Comparison of ENCODE assay signal across 8 cellular contexts in genomic region chr13:20127263-20127562, GRCh38. TPM values are rescaled to one million over a fixed set of nuclear protein-coding genes. Genes with fewer than 3 reads are reported as not detected.
DNase-seq lines count a peak whose midpoint lies in the region; ATAC-seq, FAIRE-seq and TF ChIP-seq lines count a peak whose summit lies in the region.

No MANE protein-coding gene starts in this region.

- no peak overlapping the region for H2BK5ac ChIP-seq in H1 (ENCODE audit: low read depth, low read length)

- H3K27ac Mint-ChIP-seq in neural progenitor cell: no peak overlapping the region

- peaks cover 10% of the 10 kb centered on the region for H3F3A ChIP-seq in neural progenitor cell (ENCODE audit: low read depth)

- no peak overlapping the region for H2BK12ac ChIP-seq in H1 (ENCODE audit: low read depth, low read length)

- H3K9ac ChIP-seq in H1 (replicated peaks in 1 of 4; ENCODE audit: extremely low read depth in 1 of 4, low read depth in 3 of 4, low read length in 3 of 4): no peak overlapping the region
- H3K9ac ChIP-seq in neural progenitor cell: no peak overlapping the region

- H3K4me3 ChIP-seq in NB4 (ENCODE audit: low read depth, low read length) (peak overlapping the region; percentile 59), H1 (ENCODE audit: extremely low read depth in 1 of 4, insufficient read depth in 2 of 4, low read depth in 3 of 4, low read length in 4 of 4) (peak overlapping the region; percentile 47 to 65 (median 58); a peak in 6 of 8 replicates), neural progenitor cell (peak overlapping the region; percentile 67)

- H2BK20ac ChIP-seq in H1 (ENCODE audit: low read length): no peak overlapping the region

- H2AFZ ChIP-seq in H1 (ENCODE audit: low read length): peak overlapping the region; percentile 4; the same call in 1 of the 2 replicates
- peak overlapping the region; percentile 99 for H2AFZ ChIP-seq in neural progenitor cell (replicated peaks)

- H3K27me3 ChIP-seq in H1 (replicated peaks in 1 of 4; ENCODE audit: control insufficient read depth in 3 of 4, extremely low read depth in 1 of 4, insufficient read depth in 3 of 4, low read length in 3 of 4) (peaks cover 0 to 20% (median 15%) of the 10 kb centered on the region in 4 experiments; a peak in 6 of 7 replicates), neural progenitor cell (peaks cover 70% of the 10 kb centered on the region)

- no peak overlapping the region for H2BK120ac ChIP-seq in H1 (replicated peaks; ENCODE audit: low read depth, low read length)

- H3K23ac ChIP-seq in H1 (ENCODE audit: insufficient read length): no peak overlapping the region

- H3K27me3 Mint-ChIP-seq in neural progenitor cell (ENCODE audit: insufficient read depth, low read depth): peaks cover 17% of the 10 kb centered on the region

- no peak for TF ChIP-seq EP300 in H1 (IDR thresholded peaks at IDR 0.05; ENCODE audit: borderline replicate concordance in 1 of 2, low read depth in 2 of 2, low read length in 2 of 2)

- CTCF ChIA-PET in H1 (lab: Charles Lee; ENCODE audit: partially characterized antibody): interaction anchor here (0.9 to 2.8 kb wide), 12 partner anchors 9 to 368 kb away, joined by 3 to 12 read pairs (median 8); partner anchors contain the start of gene GJA3

- H3K14ac ChIP-seq in H1 (ENCODE audit: insufficient read length): no peak overlapping the region

- no peak overlapping the region for H3K18ac ChIP-seq in H1 (ENCODE audit: extremely low read depth, low read length)

- H3K4me2 ChIP-seq in H1 (ENCODE audit: insufficient read depth in 1 of 2, low read depth in 2 of 2, low read length in 2 of 2) (peak overlapping the region; percentile 89 to 98), neural progenitor cell (peak overlapping the region; percentile 97)

- 53% methylated on average over 6 of the region's 6 CpGs; no CpG with 5 or more reads in 1 of the 2 experiments for WGBS in H1 (ENCODE audit: extremely low coverage in 1 of 2, insufficient coverage in 1 of 2, insufficient read length in 1 of 2, insufficient replicate concordance in 2 of 2, low coverage in 1 of 2, low lambda C conversion rate in 2 of 2, missing lambda C conversion rate in 1 of 2), 2 experiments

- no peaks in the 10 kb centered on the region for H3K36me3 Mint-ChIP-seq in neural progenitor cell

- no peak for FAIRE-seq in H1 (lab: Jason Lieb, UNC)

- H3K4me3 Mint-ChIP-seq in neural progenitor cell: peak overlapping the region; percentile 64

- H4K20me1 ChIP-seq in H1 (replicated peaks in 1 of 2; ENCODE audit: control insufficient read depth in 1 of 2, insufficient read depth in 2 of 2, low read length in 2 of 2): no peaks in the 10 kb centered on the region
- H4K20me1 ChIP-seq in neural progenitor cell (ENCODE audit: low read depth): no peaks in the 10 kb centered on the region

- H4K5ac ChIP-seq in H1 (ENCODE audit: insufficient read length, low read depth, low read length): no peak overlapping the region

- no peaks in the 10 kb centered on the region for H3K9me3 Mint-ChIP-seq in neural progenitor cell

- no peak for TF ChIP-seq RAD21 in H1 (IDR thresholded peaks at IDR 0.05 in 1 of 2, conservative IDR thresholded peaks at IDR 0.05 in 1 of 2; ENCODE audit: low read depth in 2 of 2, low read length in 2 of 2)

- TF ChIP-seq POLR2A in NB4 (IDR thresholded peaks at IDR 0.05; ENCODE audit: extremely low read depth, insufficient read length) (no peak), H1 (IDR thresholded peaks at IDR 0.05; ENCODE audit: control extremely low read depth in 1 of 2, low read depth in 2 of 2, low read length in 2 of 2) (no peak)

- peak; percentile 19 for ATAC-seq in GM21381 (IDR thresholded peaks at IDR 0.05; ENCODE audit: unreplicated experiment)

- H4K91ac ChIP-seq in H1 (replicated peaks; ENCODE audit: insufficient read length, low read length): peak overlapping the region; percentile 12

- H3K23me2 ChIP-seq in H1 (ENCODE audit: low read depth, low read length): peaks cover 25% of the 10 kb centered on the region

- no peak overlapping the region for H4K8ac ChIP-seq in H1 (ENCODE audit: extremely low read depth, insufficient read depth, low read length)

- H3K9me3 ChIP-seq in H1 (ENCODE audit: insufficient read depth in 2 of 2, low read depth in 1 of 2, low read length in 1 of 2) (no peaks in the 10 kb centered on the region), neural progenitor cell (ENCODE audit: low read depth) (no peaks in the 10 kb centered on the region)

- no peak overlapping the region for H2BK15ac ChIP-seq in H1 (ENCODE audit: low read length)

- H3K79me2 ChIP-seq in H1 (ENCODE audit: control insufficient read depth in 1 of 2, insufficient read depth in 2 of 2, low read length in 2 of 2) (no peaks in the 10 kb centered on the region), neural progenitor cell (ENCODE audit: low read depth) (no peaks in the 10 kb centered on the region)

- H3K79me1 ChIP-seq in H1 (ENCODE audit: low read depth, low read length): no peaks in the 10 kb centered on the region

- H3K36me3 ChIP-seq in H1 (ENCODE audit: control insufficient read depth in 2 of 4, insufficient read depth in 4 of 4, low read length in 3 of 4) (no peaks in the 10 kb centered on the region), neural progenitor cell (no peaks in the 10 kb centered on the region)

- DNase-seq in NB4 (ENCODE audit: low read depth) (peak; percentile 84), H1 (ENCODE audit: low read depth in 1 of 2, low spot score in 2 of 2) (no peak), neural progenitor cell (ENCODE audit: low spot score) (no peak), amygdala (lab: John Stamatoyannopoulos, UW) (no peak), COR-L47 (lab: John Stamatoyannopoulos, UW) (no peak), D341Med (ENCODE audit: low spot score) (no peak), iPS-NIHi7 (ENCODE audit: extremely low spot score) (no peak)

- no peak overlapping the region for H3K56ac ChIP-seq in H1 (replicated peaks; ENCODE audit: insufficient read length, low read depth, low read length)

- no peaks in the 10 kb centered on the region for H3K4me1 Mint-ChIP-seq in neural progenitor cell

- H2AK5ac ChIP-seq in H1 (ENCODE audit: low read depth, low read length): no peak overlapping the region

- TF ChIP-seq CTCF in NB4 (IDR thresholded peaks at IDR 0.05; ENCODE audit: low read depth, low read length) (no peak), H1 (IDR thresholded peaks at IDR 0.05; ENCODE audit: control extremely low read depth in 1 of 3, insufficient read depth in 1 of 3, low read depth in 1 of 3, low read length in 3 of 3) (no peak), neural progenitor cell (IDR thresholded peaks at IDR 0.05) (no peak)

- H3K4ac ChIP-seq in H1 (replicated peaks; ENCODE audit: insufficient read length, low read depth, low read length): no peak overlapping the region

- peaks cover 0 to 7% (median 2%) of the 10 kb centered on the region in 4 experiments; a peak in 4 of 7 replicates for H3K4me1 ChIP-seq in H1 (replicated peaks in 1 of 4; ENCODE audit: control insufficient read depth in 3 of 4, insufficient read depth in 4 of 4, low read length in 3 of 4)
- peaks cover 7% of the 10 kb centered on the region for H3K4me1 ChIP-seq in neural progenitor cell

- POLR2A ChIA-PET in H1 (lab: Charles Lee; ENCODE audit: partially characterized antibody): interaction anchor here (0.7 to 1.7 kb wide), 5 partner anchors 9 to 173 kb away, joined by 3 to 11 read pairs (median 4); no protein-coding TSS in a partner anchor

- H3K27ac ChIP-seq in H1 (ENCODE audit: low read depth, low read length) (no peak overlapping the region), neural progenitor cell (no peak overlapping the region)

TF ChIP-seq in H1, 55 proteins besides CTCF, POLR2A, EP300 and RAD21:
- TF ChIP-seq SUZ12 (IDR thresholded peaks at IDR 0.05; ENCODE audit: low read length) (no peak), ZNF274 (IDR thresholded peaks at IDR 0.05; ENCODE audit: borderline replicate concordance, extremely low read depth, low read length) (no peak), CEBPB (IDR thresholded peaks at IDR 0.05; ENCODE audit: low read depth, low read length) (peak; percentile 56), ATF3 (IDR thresholded peaks at IDR 0.05; ENCODE audit: insufficient read depth, low read depth, low read length) (peak; percentile 52; the same call in 1 of the 2 replicates), E2F6 (IDR thresholded peaks at IDR 0.05) (no peak)

RNA-seq across cellular contexts. Expression of gene GJA3, which starts 33.6 kb away (rescaled TPM):
- total RNA-seq in H1 (2021; fragmentation: NEBNext Ultra II Directional; extraction: Animal tissue kit (Norgen Biotek cat#: 25700)): 0.48 and 0.60 TPM in 2 replicates
- polyA plus RNA-seq in H1 (2011; rRNA removed): 0.12 and 0.16 TPM in 2 replicates
- 0.22 TPM for polyA plus RNA-seq in H1 (2011; cell fraction: cytosol; rRNA removed)
- 0.19 TPM for polyA plus RNA-seq in H1 (2011; cell fraction: nucleus; rRNA removed)
- 0.29 to 0.37 TPM (median 0.35 TPM) in 4 replicates for polyA plus RNA-seq in H1 (2012, experiment 1 of 2)
- 0.14 TPM for polyA plus RNA-seq in H1 (2012, experiment 2 of 2)
- 0.49 TPM for polyA plus RNA-seq in H1 (2013, experiment 1 of 2)
- polyA plus RNA-seq in H1 (2013, experiment 2 of 2): 0.63 TPM
- 0.25 and 0.29 TPM in 2 replicates for polyA minus RNA-seq in H1 (2011; rRNA and poly(A)+ RNA removed)
- not detected for polyA minus RNA-seq in H1 (2011; cell fraction: cytosol; rRNA and poly(A)+ RNA removed)
- 0.30 TPM for polyA minus RNA-seq in H1 (2011; cell fraction: nucleus; rRNA and poly(A)+ RNA removed)
- 0.17 and 0.53 TPM in 2 replicates for total RNA-seq in neural progenitor cell (ENCODE audit: low replicate concordance)
